In genomic region chr6:36701401-36701991, GRCh38 we compare ENCODE assay signal across 11 cellular contexts. TPM values are rescaled to one million over a fixed set of nuclear protein-coding genes. Genes with fewer than 3 reads are reported as not detected.
DNase-seq lines count a peak whose midpoint lies in the region; ATAC-seq, FAIRE-seq and TF ChIP-seq lines count a peak whose summit lies in the region.
"Had no signal": no experiment of that assay in that cellular context is flagged by ENCODE, and none has a peak within 500 bp of the region (broad histone marks: within the 10 kb centered on the region; RNA-seq: fewer than 3 reads in every experiment).

No MANE protein-coding gene starts in this region.

- POLR2A ChIA-PET in RWPE1 (lab: Yijun Ruan, JAX; ENCODE audit: low non-redundant PET): no interaction called here

- no peaks in the 10 kb centered on the region for H3K4me1 Mint-ChIP-seq in immature natural killer cell

- no peak overlapping the region for H3K4me3 Mint-ChIP-seq in immature natural killer cell
- H3K4me3 Mint-ChIP-seq: central memory CD8-positive, alpha-beta T cell had no signal

- H3K9me3 Mint-ChIP-seq in immature natural killer cell: no peaks in the 10 kb centered on the region
- H3K9me3 Mint-ChIP-seq: central memory CD8-positive, alpha-beta T cell had no signal

- H3K27ac ChIP-seq in RWPE1: peak overlapping the region; percentile 51; the same call in 1 of the 2 replicates

- no peak for DNase-seq in D721Med (ENCODE audit: insufficient read length, low spot score)
- peak; percentile 56 for DNase-seq in GM13977 (ENCODE audit: low spot score)
- peak; percentile 49 for DNase-seq in RWPE1 (ENCODE audit: low spot score)
- DNase-seq in left colon: no peak
- DNase-seq in immature natural killer cell: no peak
- DNase-seq in kidney glomerular epithelial cell (lab: John Stamatoyannopoulos, UW): no peak
- no peak for DNase-seq in T1000 (lab: John Stamatoyannopoulos, UW)
- DNase-seq: NCI-H1048, right cardiac atrium had no signal

- H3K36me3 Mint-ChIP-seq in immature natural killer cell: peaks cover 0 to 5% (median 0%) of the 10 kb centered on the region in 3 donors

- FAIRE-seq in D721Med (lab: Jason Lieb, UNC): no peak

- in situ Hi-C loops in GM13977 (cut with MboI; ENCODE audit: low pct_unique_long_range_greater_than_20kb, low sequenced_read_pairs, unreplicated experiment): no loop called here

- TF ChIP-seq CTCF in D721Med (IDR thresholded peaks at IDR 0.05; ENCODE audit: insufficient read depth, missing control alignments) (peak; percentile 22), GM13977 (IDR thresholded peaks at IDR 0.05; ENCODE audit: extremely low read depth, insufficient read depth, missing control alignments) (peak; percentile 47), RWPE1 (conservative IDR thresholded peaks at IDR 0.05; ENCODE audit: low read depth) (no peak; the same call in 1 of the 2 replicates)

- ATAC-seq in left colon (peak; percentile 55), HG02884 (IDR thresholded peaks at IDR 0.05; ENCODE audit: unreplicated experiment) (no peak)

- no peak overlapping the region for H3K27ac Mint-ChIP-seq in immature natural killer cell

- peaks cover 0 to 3% (median 2%) of the 10 kb centered on the region in 3 donors for H3K27me3 Mint-ChIP-seq in immature natural killer cell (ENCODE audit: low read depth in 3 of 3)

- intact Hi-C loops in left colon (cut with DNase I, micrococcal nuclease): no loop called here

- CTCF ChIA-PET in RWPE1 (lab: Yijun Ruan, JAX): interaction anchor here (0.9 kb wide), 1 partner anchor 38 kb away, joined by 3 read pairs; no protein-coding TSS in a partner anchor

RNA-seq across cellular contexts. Expression of gene RAB44, which starts 3.9 kb away (rescaled TPM):
- under 1 TPM; 0.09 to 0.42 TPM for total RNA-seq in left colon
- polyA plus RNA-seq in immature natural killer cell: not detected
- polyA plus RNA-seq: right cardiac atrium had no signal

RNA-seq across cellular contexts. Expression of gene CDKN1A, which starts 23.0 kb away (rescaled TPM):
- total RNA-seq in left colon: 100 to 1,000 TPM; 264 to 383 TPM
- 10 to 100 TPM in 1 of 3 donors, 1 to 10 TPM in 2; 3.3 to 13.6 (median 7.0) TPM for polyA plus RNA-seq in immature natural killer cell

Comparison
In these comparisons a context has a peak if more than half of its experiments do, and no peak if none do; other contexts are left out.
1. DNase-seq: peak in GM13977 (single experiment) and RWPE1 (single experiment); none in D721Med (single experiment), left colon (0 of 2), immature natural killer cell (0 of 3), kidney glomerular epithelial cell (single experiment) and T1000 (single experiment).